Comparison of ENCODE assay signal across 9 cellular contexts in the genomic region with DNA sequence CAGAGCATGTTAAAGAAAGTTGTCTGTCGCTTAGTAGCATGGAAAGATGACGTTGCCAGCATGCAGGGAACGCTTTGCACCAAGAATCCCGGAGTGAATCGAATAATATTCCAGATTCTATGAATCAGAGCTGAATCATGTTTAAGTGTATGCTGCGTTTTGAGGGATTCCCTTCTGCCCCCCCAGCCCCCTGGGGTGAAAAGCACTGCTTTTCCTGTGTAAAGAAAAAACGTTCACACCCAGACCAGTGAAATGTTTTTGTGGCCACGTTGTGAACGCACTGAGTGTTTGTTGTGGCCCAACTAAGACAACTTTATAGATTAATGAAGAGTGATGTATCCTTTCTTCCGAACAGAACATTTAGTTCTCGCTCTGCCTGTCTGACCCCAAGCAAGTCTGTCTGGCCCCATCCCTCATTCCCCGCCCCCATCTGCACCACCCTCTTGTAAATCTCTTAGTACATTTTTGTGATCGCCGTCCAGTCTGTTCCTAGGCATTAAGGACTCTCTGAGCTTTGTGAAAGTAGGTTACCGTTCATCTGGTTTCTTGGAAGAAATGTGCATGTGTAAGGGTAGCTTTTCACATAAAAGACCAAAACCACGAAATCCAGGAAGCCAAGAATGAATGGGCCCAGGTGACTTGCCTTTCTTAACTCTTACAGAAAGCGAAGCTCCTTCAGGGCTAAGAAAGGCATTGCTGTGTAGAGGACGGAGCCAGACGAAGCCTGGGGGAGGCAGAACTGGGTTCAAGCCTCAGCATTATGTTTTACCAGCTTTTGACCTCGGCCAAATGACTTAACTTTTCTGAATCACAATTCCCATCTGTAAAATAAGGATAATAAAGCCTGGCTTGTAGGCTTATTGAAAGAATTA.
DNase-seq lines count a peak whose midpoint lies in the region; ATAC-seq and TF ChIP-seq lines count a peak whose summit lies in the region.
"Had no signal": no experiment of that assay in that cellular context is flagged by ENCODE, and none has a peak within 500 bp of the region (broad histone marks: within the 10 kb centered on the region; RNA-seq: fewer than 3 reads in every experiment).

No MANE protein-coding gene starts in this region.

- no peaks in the 10 kb centered on the region for H3K9me3 Mint-ChIP-seq in activated T-cell treated with anti-CD3 and anti-CD28 coated beads, Interleukin-2, amount 50 U/mL, for 24 hours
- H3K9me3 Mint-ChIP-seq in activated T-helper 17 cell treated with anti-CD3 and anti-CD28 coated beads, Interleukin-2, amount 50 U/mL, for 72 hours: no peaks in the 10 kb centered on the region

- no peaks in the 10 kb centered on the region for H3K9me3 ChIP-seq in tibial artery

- H3K4me3 Mint-ChIP-seq in activated T-cell treated with anti-CD3 and anti-CD28 coated beads, Interleukin-2, amount 50 U/mL, for 24 hours: no peak overlapping the region
- peak overlapping the region; percentile 57 for H3K4me3 Mint-ChIP-seq in activated T-helper 17 cell treated with anti-CD3 and anti-CD28 coated beads, Interleukin-2, amount 50 U/mL, for 72 hours

- no peaks in the 10 kb centered on the region for H3K36me3 ChIP-seq in tibial artery

- no peak overlapping the region for H3K4me3 ChIP-seq in tibial artery

- ATAC-seq in activated T-helper 17 cell treated with anti-CD3 and anti-CD28 coated beads, Interleukin-2, amount 50 U/mL, for 72 hours (replicated peaks): peak; percentile 84
- ATAC-seq in HG03135 (IDR thresholded peaks at IDR 0.05; ENCODE audit: unreplicated experiment): no peak

- peak overlapping the region; percentile 36 to 41 for H3K27ac ChIP-seq in tibial artery

- peaks cover 45% of the 10 kb centered on the region for H3K4me1 Mint-ChIP-seq in activated T-cell treated with anti-CD3 and anti-CD28 coated beads, Interleukin-2, amount 50 U/mL, for 24 hours (ENCODE audit: low read depth)
- peaks cover 27% of the 10 kb centered on the region for H3K4me1 Mint-ChIP-seq in activated T-helper 17 cell treated with anti-CD3 and anti-CD28 coated beads, Interleukin-2, amount 50 U/mL, for 72 hours

- H3K27ac Mint-ChIP-seq in activated T-cell treated with anti-CD3 and anti-CD28 coated beads, Interleukin-2, amount 50 U/mL, for 24 hours: peak overlapping the region; percentile 66
- peak overlapping the region; percentile 74 for H3K27ac Mint-ChIP-seq in activated T-helper 17 cell treated with anti-CD3 and anti-CD28 coated beads, Interleukin-2, amount 50 U/mL, for 72 hours

- H3K36me3 Mint-ChIP-seq in activated T-cell treated with anti-CD3 and anti-CD28 coated beads, Interleukin-2, amount 50 U/mL, for 24 hours (ENCODE audit: low read depth): no peaks in the 10 kb centered on the region
- no peaks in the 10 kb centered on the region for H3K36me3 Mint-ChIP-seq in activated T-helper 17 cell treated with anti-CD3 and anti-CD28 coated beads, Interleukin-2, amount 50 U/mL, for 72 hours (ENCODE audit: low read depth)

- no peak for TF ChIP-seq CTCF in tibial artery (IDR thresholded peaks at IDR 0.05)

- peaks cover 0 to 79% (median 37%) of the 10 kb centered on the region in 4 donors for H3K4me1 ChIP-seq in tibial artery

- DNase-seq in activated T-cell treated with anti-CD3 and anti-CD28 coated beads, Interleukin-2, amount 50 U/mL, for 24 hours: peak; percentile 42
- DNase-seq in activated T-cell treated with anti-CD3 and anti-CD28 coated beads, Interleukin-2, amount 50 U/mL, for 1 hour: no peak
- peak; percentile 87 for DNase-seq in iris pigment epithelial cell (ENCODE audit: low read depth)
- DNase-seq in tibial artery: no peak
- no peak for DNase-seq in Kasumi-1 (lab: John Stamatoyannopoulos, UW)
- no peak for DNase-seq in hippocampal formation (lab: John Stamatoyannopoulos, UW)
- DNase-seq: activated effector memory CD4-positive, alpha-beta T cell treated with anti-CD3 and anti-CD28 coated beads, Interleukin-2, amount 50 U/mL, for 16 hours had no signal

- intact Hi-C loops in tibial artery (cut with DNase I; ENCODE audit: low total_unique reads): no loop called here

- peaks cover 24% of the 10 kb centered on the region for H3K27me3 Mint-ChIP-seq in activated T-cell treated with anti-CD3 and anti-CD28 coated beads, Interleukin-2, amount 50 U/mL, for 24 hours
- H3K27me3 Mint-ChIP-seq in activated T-helper 17 cell treated with anti-CD3 and anti-CD28 coated beads, Interleukin-2, amount 50 U/mL, for 72 hours: peaks cover 3% of the 10 kb centered on the region

- no peaks in the 10 kb centered on the region for H3K27me3 ChIP-seq in tibial artery

Comparison
In these comparisons a context has a peak if more than half of its experiments do, and no peak if none do; other contexts are left out.
1. DNase-seq: peak in activated T-cell treated with anti-CD3 and anti-CD28 coated beads, Interleukin-2, amount 50 U/mL, for 24 hours (single experiment) and iris pigment epithelial cell (single experiment); none in activated T-cell treated with anti-CD3 and anti-CD28 coated beads, Interleukin-2, amount 50 U/mL, for 1 hour (single experiment), tibial artery (0 of 2), Kasumi-1 (0 of 2) and hippocampal formation (0 of 2).